ENCODE assay signal across 9 cellular contexts in the genomic region with DNA sequence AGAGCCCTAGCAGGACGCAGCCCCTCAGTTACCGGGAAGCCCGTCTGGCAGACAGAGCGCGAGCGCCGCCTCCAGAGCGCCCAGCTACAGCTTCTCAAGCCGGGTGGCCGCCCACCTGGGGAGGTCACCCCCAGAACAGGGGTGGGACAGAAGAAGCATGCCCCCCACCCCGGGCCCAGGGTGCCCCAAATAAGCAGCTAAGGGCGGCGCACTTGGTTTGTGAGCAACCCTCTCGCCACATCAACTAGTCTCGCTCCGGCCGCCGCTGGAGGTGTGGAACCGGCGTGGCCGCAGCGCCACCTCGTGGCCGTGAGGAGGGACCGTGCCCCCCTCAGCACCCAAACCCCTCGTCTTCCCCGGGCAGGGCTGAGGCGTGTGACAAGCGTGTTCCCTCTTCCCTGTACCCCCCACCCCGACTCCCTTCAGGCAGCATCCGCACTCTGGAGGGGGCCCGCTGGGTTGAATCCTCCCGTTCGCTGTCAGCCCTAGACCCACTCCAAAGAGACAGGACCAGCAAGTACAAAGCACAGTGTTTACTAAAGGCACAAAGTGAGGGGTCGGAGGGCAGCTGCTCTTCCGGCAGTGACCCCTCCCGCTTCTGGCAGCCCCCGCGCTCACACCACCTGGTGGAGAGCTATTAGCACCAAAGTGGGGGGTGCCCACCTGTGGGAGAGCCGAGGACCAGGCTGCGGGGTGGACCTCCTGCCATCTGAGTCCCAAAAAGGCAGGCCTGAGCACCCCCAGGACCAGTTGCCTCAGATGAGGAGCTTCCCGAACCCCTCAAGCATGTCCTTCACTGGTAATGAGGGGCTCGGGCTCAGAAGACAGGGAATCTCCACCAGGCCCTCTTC. TPM values are rescaled to one million over a fixed set of nuclear protein-coding genes. Genes with fewer than 3 reads are reported as not detected.
DNase-seq lines count a peak whose midpoint lies in the region; ATAC-seq and TF ChIP-seq lines count a peak whose summit lies in the region.
"Had no signal": no experiment of that assay in that cellular context is flagged by ENCODE, and none has a peak within 500 bp of the region (broad histone marks: within the 10 kb centered on the region; RNA-seq: fewer than 3 reads in every experiment).

No MANE protein-coding gene starts in this region.

- H3K4me1 Mint-ChIP-seq in CD14-positive monocyte: peaks cover 18% of the 10 kb centered on the region

- H3K4me1 ChIP-seq in SK-N-SH (ENCODE audit: control insufficient read depth in 1 of 2, insufficient read depth in 2 of 2, low read depth in 1 of 2, low read length in 1 of 2) (peaks cover 11 to 14% of the 10 kb centered on the region in 2 experiments; a peak in 3 of 4 replicates), osteoblast (ENCODE audit: insufficient read depth, low read length) (no peaks in the 10 kb centered on the region), suprapubic skin (peaks cover 21% of the 10 kb centered on the region)

- H4K20me1 ChIP-seq in SK-N-SH (ENCODE audit: insufficient read depth) (no peaks in the 10 kb centered on the region), osteoblast (ENCODE audit: insufficient read depth, low read length) (no peaks in the 10 kb centered on the region)

- peak; percentile 96 for TF ChIP-seq CTCF in CD14-positive monocyte (IDR thresholded peaks at IDR 0.05)
- TF ChIP-seq CTCF in SK-N-SH (IDR thresholded peaks at IDR 0.05): peak; percentile 89
- peak; percentile 74 for TF ChIP-seq CTCF in osteoblast (IDR thresholded peaks at IDR 0.05; ENCODE audit: extremely low read depth, low read depth, low read length)
- peak; percentile 80 to 87 for TF ChIP-seq CTCF in suprapubic skin (IDR thresholded peaks at IDR 0.05)

- H3K9ac ChIP-seq in SK-N-SH: no peak overlapping the region

- TF ChIP-seq RAD21 in SK-N-SH (IDR thresholded peaks at IDR 0.05; ENCODE audit: low read length): peak; percentile 91

- POLR2A ChIA-PET in SK-N-SH (lab: Yijun Ruan, JAX): interaction anchor here (0.6 kb wide), 1 partner anchor 79 kb away, joined by 3 read pairs; no protein-coding TSS in a partner anchor

- no peaks in the 10 kb centered on the region for H3K9me3 ChIP-seq in SK-N-SH
- H3K9me3 ChIP-seq in osteoblast (ENCODE audit: low read depth, low read length): no peaks in the 10 kb centered on the region
- H3K9me3 ChIP-seq in suprapubic skin: no peaks in the 10 kb centered on the region

- peaks cover 36 to 43% of the 10 kb centered on the region in 2 donors for H3K36me3 Mint-ChIP-seq in CD14-positive monocyte

- H2AFZ ChIP-seq in SK-N-SH (ENCODE audit: low read depth): no peak overlapping the region
- peak overlapping the region; percentile 83 for H2AFZ ChIP-seq in osteoblast (ENCODE audit: low read length)

- TF ChIP-seq EP300 in SK-N-SH (IDR thresholded peaks at IDR 0.05; ENCODE audit: borderline replicate concordance in 1 of 2, low read depth in 1 of 2, low read length in 1 of 2) (no peak), suprapubic skin (IDR thresholded peaks at IDR 0.05) (no peak)

- peak; percentile 75 for ATAC-seq in GM19463 (IDR thresholded peaks at IDR 0.05; ENCODE audit: unreplicated experiment)

- intact Hi-C loops in CD14-positive monocyte (cut with micrococcal nuclease): loop anchor here (2.0 to 5.0 kb wide), 3 partner anchors 79 to 315 kb away; no protein-coding TSS in a partner anchor

- H3K27ac Mint-ChIP-seq in CD14-positive monocyte: peak overlapping the region in 3 of 7 donors; percentile 54 to 77 (median 63)

- no peaks in the 10 kb centered on the region for H3K27me3 ChIP-seq in SK-N-SH (ENCODE audit: insufficient read depth)
- no peaks in the 10 kb centered on the region for H3K27me3 ChIP-seq in osteoblast (ENCODE audit: insufficient read depth, low read length)
- H3K27me3 ChIP-seq in suprapubic skin: no peaks in the 10 kb centered on the region

- H3K9me3 Mint-ChIP-seq in CD14-positive monocyte: peaks cover 0 to 2% (median 0%) of the 10 kb centered on the region in 7 donors

- peaks cover 3% of the 10 kb centered on the region for H3F3A ChIP-seq in SK-N-SH (replicated peaks; ENCODE audit: insufficient read depth)

- H3K79me2 ChIP-seq in SK-N-SH (ENCODE audit: insufficient read depth): no peaks in the 10 kb centered on the region
- H3K79me2 ChIP-seq in osteoblast (ENCODE audit: insufficient read depth, low read length): no peaks in the 10 kb centered on the region

- H3K9me2 ChIP-seq in SK-N-SH: no peaks in the 10 kb centered on the region

- DNase-seq in CD14-positive monocyte (ENCODE audit: low spot score): peak; percentile 77
- peak; percentile 48 for DNase-seq in Jurkat, Clone E6-1 (ENCODE audit: low read depth, low spot score)
- peak; percentile 96 for DNase-seq in SK-N-SH
- DNase-seq in activated naive CD4-positive, alpha-beta T cell treated with anti-CD3 and anti-CD28 coated beads, Interleukin-2, amount 50 U/mL, for 16 hours: peak; percentile 84
- peak; percentile 72 for DNase-seq in glomerular visceral epithelial cell (ENCODE audit: extremely low spot score)
- DNase-seq in osteoblast (ENCODE audit: insufficient read length, low spot score, missing footprints): peak; percentile 99
- peak; percentile 85 to 94 for DNase-seq in suprapubic skin (ENCODE audit: low spot score in 2 of 2)

- H3K27me3 Mint-ChIP-seq in CD14-positive monocyte (ENCODE audit: low read depth in 3 of 3): peaks cover 1 to 8% (median 3%) of the 10 kb centered on the region in 3 donors

- no peak overlapping the region for H3K27ac ChIP-seq in SK-N-SH (ENCODE audit: low read depth in 2 of 2, low read length in 1 of 2)
- no peak overlapping the region for H3K27ac ChIP-seq in osteoblast (ENCODE audit: low read depth, low read length)
- H3K27ac ChIP-seq in suprapubic skin: no peak overlapping the region

- H3K36me3 ChIP-seq in SK-N-SH (replicated peaks in 1 of 2; ENCODE audit: control insufficient read depth in 1 of 2, insufficient read depth in 2 of 2, low read length in 1 of 2): peaks cover 0 to 4% of the 10 kb centered on the region in 2 experiments
- peaks cover 4% of the 10 kb centered on the region for H3K36me3 ChIP-seq in osteoblast (ENCODE audit: insufficient read depth, low read length)
- H3K36me3 ChIP-seq in suprapubic skin: peaks cover 34% of the 10 kb centered on the region

- WGBS in SK-N-SH (ENCODE audit: low lambda C conversion rate): 39% methylated on average over 9 of the region's 43 CpGs
- WGBS in suprapubic skin: 8% methylated on average over 21 of the region's 43 CpGs

- TF ChIP-seq POLR2A in suprapubic skin (IDR thresholded peaks at IDR 0.05): no peak

- CTCF ChIA-PET in SK-N-SH (lab: Yijun Ruan, JAX): interaction anchor here (0.6 to 19.4 kb wide), 84 partner anchors 9 to 350 kb away, joined by 3 to 504 read pairs (median 4); a partner anchor contains a TSS

- H3K4me3 Mint-ChIP-seq in CD14-positive monocyte: peak overlapping the region; percentile 83 to 88

- no peak overlapping the region for H3K4me2 ChIP-seq in SK-N-SH
- H3K4me2 ChIP-seq in osteoblast (ENCODE audit: insufficient read depth, low read length): peak overlapping the region; percentile 53

- H3K4me3 ChIP-seq in Jurkat, Clone E6-1 (ENCODE audit: low read length): no peak overlapping the region
- H3K4me3 ChIP-seq in SK-N-SH (ENCODE audit: low read depth in 2 of 2, low read length in 1 of 2): peak overlapping the region in 1 of 2 experiments; percentile 35; a peak in 1 of 4 replicates
- H3K4me3 ChIP-seq in osteoblast (ENCODE audit: insufficient read depth, low read length): peak overlapping the region; percentile 59
- peak overlapping the region; percentile 53 for H3K4me3 ChIP-seq in suprapubic skin

TF ChIP-seq in SK-N-SH, 30 proteins besides CTCF, POLR2A, EP300 and RAD21:
- TF ChIP-seq, protein P1, sequence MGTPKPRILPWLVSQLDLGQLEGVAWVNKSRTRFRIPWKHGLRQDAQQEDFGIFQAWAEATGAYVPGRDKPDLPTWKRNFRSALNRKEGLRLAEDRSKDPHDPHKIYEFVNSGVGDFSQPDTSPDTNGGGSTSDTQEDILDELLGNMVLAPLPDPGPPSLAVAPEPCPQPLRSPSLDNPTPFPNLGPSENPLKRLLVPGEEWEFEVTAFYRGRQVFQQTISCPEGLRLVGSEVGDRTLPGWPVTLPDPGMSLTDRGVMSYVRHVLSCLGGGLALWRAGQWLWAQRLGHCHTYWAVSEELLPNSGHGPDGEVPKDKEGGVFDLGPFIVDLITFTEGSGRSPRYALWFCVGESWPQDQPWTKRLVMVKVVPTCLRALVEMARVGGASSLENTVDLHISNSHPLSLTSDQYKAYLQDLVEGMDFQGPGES (IDR thresholded peaks at IDR 0.05; ENCODE audit: low read depth, low read length): no peak
- TF ChIP-seq NFIC (IDR thresholded peaks at IDR 0.05; ENCODE audit: borderline replicate concordance) (no peak), MEF2A (IDR thresholded peaks at IDR 0.05; ENCODE audit: borderline replicate concordance, low read depth) (no peak), SMC3 (IDR thresholded peaks at IDR 0.05; ENCODE audit: low read depth, low read length) (peak; percentile 94), ELF1 (IDR thresholded peaks at IDR 0.05) (no peak)
- TF ChIP-seq, protein P2, sequence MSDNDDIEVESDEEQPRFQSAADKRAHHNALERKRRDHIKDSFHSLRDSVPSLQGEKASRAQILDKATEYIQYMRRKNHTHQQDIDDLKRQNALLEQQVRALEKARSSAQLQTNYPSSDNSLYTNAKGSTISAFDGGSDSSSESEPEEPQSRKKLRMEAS (IDR thresholded peaks at IDR 0.05; ENCODE audit: low read depth): no peak

RNA-seq across cellular contexts. Expression of a gene that starts 45.4 kb away (rescaled TPM):
- not detected for polyA plus RNA-seq in CD14-positive monocyte
- 28.4 TPM for polyA plus RNA-seq in Jurkat, Clone E6-1 (2012; ENCODE audit: insufficient read depth, insufficient read length)
- 6.3 and 7.0 TPM in 2 replicates for polyA plus RNA-seq in SK-N-SH (2012; rRNA removed)
- 3.2 and 6.5 TPM in 2 replicates for polyA plus RNA-seq in SK-N-SH (2012; cell fraction: cytosol; rRNA removed)
- 3.1 and 6.3 TPM in 2 replicates for polyA plus RNA-seq in SK-N-SH (2012; cell fraction: nucleus; rRNA removed)
- total RNA-seq in osteoblast: 0.72 and 5.3 TPM in 2 replicates
- 10 to 100 TPM; 21.7 to 51.8 (median 31.4) TPM for total RNA-seq in suprapubic skin
- total RNA-seq: activated CD8-positive, alpha-beta memory T cell treated with anti-CD3 and anti-CD28 coated beads for 36 hours had no signal

RNA-seq across cellular contexts. Expression of a gene that starts 51.7 kb away (rescaled TPM):
- polyA plus RNA-seq in CD14-positive monocyte (10 to 100 TPM; 42.6 to 60.0 TPM), SK-N-SH (2012; rRNA removed) (6.2 and 6.7 TPM in 2 replicates)
- 6.3 TPM for polyA plus RNA-seq in Jurkat, Clone E6-1 (2012; ENCODE audit: insufficient read depth, insufficient read length)
- 2.8 and 4.4 TPM in 2 replicates for polyA plus RNA-seq in SK-N-SH (2012; cell fraction: cytosol; rRNA removed)
- 15.1 and 17.2 TPM in 2 replicates for polyA plus RNA-seq in SK-N-SH (2012; cell fraction: nucleus; rRNA removed)
- total RNA-seq in osteoblast (5.1 and 5.6 TPM in 2 replicates), suprapubic skin (10 to 100 TPM; 19.0 to 23.3 (median 21.6) TPM)

Comparison
In these comparisons a context has a peak if more than half of its experiments do, and no peak if none do; other contexts are left out.
1. DNase-seq: peak in every context shown above with its lines; median percentile 99 in osteoblast; 96 in SK-N-SH; 90 in suprapubic skin; 84 in activated naive CD4-positive, alpha-beta T cell treated with anti-CD3 and anti-CD28 coated beads, Interleukin-2, amount 50 U/mL, for 16 hours; 77 in CD14-positive monocyte; 72 in glomerular visceral epithelial cell; 48 in Jurkat, Clone E6-1.